Comparison of ENCODE assay signal across 21 cellular contexts in genomic region chr2:211333377-211333776, GRCh38.
"Had no signal": no experiment of that assay in that cellular context is flagged by ENCODE, and none has a peak within 500 bp of the region (broad histone marks: within the 10 kb centered on the region; RNA-seq: fewer than 3 reads in every experiment).

No MANE protein-coding gene starts in this region.

- DNase-seq: activated B cell treated with CpG ODN at 0.5 μM for 24 hours; activated CD4-positive, alpha-beta T cell treated with anti-CD3 and anti-CD28 coated beads, Interleukin-2, amount 50 U/mL, for 1 hour; activated CD8-positive, alpha-beta T cell treated with anti-CD3 and anti-CD28 coated beads for 36 hours; activated naive CD8-positive, alpha-beta T cell treated with anti-CD3 and anti-CD28 coated beads, Interleukin-2, amount 50 U/mL, for 24 hours; activated T-cell treated with anti-CD3 and anti-CD28 coated beads, Interleukin-2, amount 50 U/mL, for 4 hours; amygdala; caudate nucleus; endodermal cell; foreskin keratinocyte; glutamatergic neuron; left colon; mammary epithelial cell; natural killer cell; right lobe of liver; stimulated activated CD4-positive, alpha-beta T cell treated with anti-CD3 and anti-CD28 coated beads, Interleukin-2, amount 100 ng/mL, for 48 hours; stimulated activated naive CD8-positive, alpha-beta T cell treated with anti-CD3 and anti-CD28 coated beads, Interleukin-15, Interleukin-2, amounts not matched to agents 100 U/mL and 50 U/mL, for 24 hours; T-helper 1 cell; testis; transverse colon had no signal

- H3K9me3 ChIP-seq: esophagus muscularis mucosa, right lobe of liver, testis, transverse colon had no signal

- H3K27ac ChIP-seq: esophagus muscularis mucosa, foreskin keratinocyte, right lobe of liver, testis, transverse colon had no signal

- H3K4me3 ChIP-seq: esophagus muscularis mucosa, right lobe of liver, testis, transverse colon had no signal

- H3K4me1 ChIP-seq: esophagus muscularis mucosa, right lobe of liver, testis, transverse colon had no signal

- H3K27me3 ChIP-seq: esophagus muscularis mucosa, foreskin keratinocyte, right lobe of liver, testis, transverse colon had no signal

- ATAC-seq: activated CD8-positive, alpha-beta T cell treated with anti-CD3 and anti-CD28 coated beads for 36 hours; activated naive CD8-positive, alpha-beta T cell treated with anti-CD3 and anti-CD28 coated beads, Interleukin-2, amount 50 U/mL, for 24 hours; activated T-cell treated with anti-CD3 and anti-CD28 coated beads, Interleukin-2, amount 50 U/mL, for 4 hours; activated T-helper 17 cell treated with anti-CD3 and anti-CD28 coated beads, Interleukin-2, amount 50 U/mL, for 72 hours; foreskin keratinocyte; left colon; natural killer cell; right lobe of liver; stimulated activated naive CD8-positive, alpha-beta T cell treated with anti-CD3 and anti-CD28 coated beads, Interleukin-15, Interleukin-2, amounts not matched to agents 100 U/mL and 50 U/mL, for 24 hours had no signal

- H3K36me3 ChIP-seq: esophagus muscularis mucosa, right lobe of liver, transverse colon had no signal
